Comparison of ENCODE assay signal across 8 cellular contexts in genomic region chr20:22686097-22686496, GRCh38.
DNase-seq lines count a peak whose midpoint lies in the region; ATAC-seq lines count a peak whose summit lies in the region.

No MANE protein-coding gene starts in this region.

- ATAC-seq in GM21825 (IDR thresholded peaks at IDR 0.05; ENCODE audit: unreplicated experiment), result no peak
- no peak for ATAC-seq in HG02678 (IDR thresholded peaks at IDR 0.05; ENCODE audit: unreplicated experiment)

- H3K4me3 ChIP-seq in skeletal muscle cell (ENCODE audit: low read depth, low read length), result no peak overlapping the region

- in situ Hi-C loops in Caki2 (cut with HindIII; ENCODE audit: low pct_unique_long_range_greater_than_20kb, low sequenced_read_pairs), result loop anchor here (10.0 kb wide), 1 partner anchor 341 kb away; no protein-coding TSS in a partner anchor

- peak; percentile 54 for DNase-seq in Caki2 (ENCODE audit: low read depth)
- peak; percentile 66 for DNase-seq in HS-27A (ENCODE audit: low read depth)
- peak; percentile 41 for DNase-seq in SHP77 treated with DMSO at 0.1 percent for 48 hours (lab: John Stamatoyannopoulos, UW)
- DNase-seq in globus pallidus (ENCODE audit: low spot score), result peak; percentile 51
- DNase-seq in skeletal muscle cell (ENCODE audit: low read depth), result peak; percentile 14
- DNase-seq in activated gamma-delta T cell treated with Interleukin-2 at 50 U/mL for 16 hours, result no peak
